ENCODE assay signal across 8 cellular contexts in genomic region chr7:76303829-76304505, GRCh38. TPM values are rescaled to one million over a fixed set of nuclear protein-coding genes. Genes with fewer than 3 reads are reported as not detected.
A peak's percentile ranks its signal among the peaks of the same experiment; 100 is the strongest.
DNase-seq lines count a peak whose midpoint lies in the region; ATAC-seq, FAIRE-seq and TF ChIP-seq lines count a peak whose summit lies in the region.

No MANE protein-coding gene starts in this region.

- H3K36me3 ChIP-seq in K562 (ENCODE audit: control insufficient read depth, insufficient read depth, low read length) (peaks cover 13% of the 10 kb centered on the region), upper lobe of left lung (peaks cover 0 to 4% (median 0%) of the 10 kb centered on the region in 4 donors)

- H3K4me2 ChIP-seq in K562 (ENCODE audit: insufficient read depth, low read length) = peak overlapping the region; percentile 77

- H3K4me3 ChIP-seq in K562 (peak overlapping the region; percentile 66), upper lobe of left lung (peak overlapping the region; percentile 52 to 93 (median 90))

- H3K4me1 ChIP-seq in K562 (replicated peaks in 1 of 2; ENCODE audit: control insufficient read depth in 2 of 2, insufficient read depth in 2 of 2, low read length in 2 of 2) = peaks cover 17 to 53% of the 10 kb centered on the region in 2 experiments
- peaks cover 23 to 52% (median 34%) of the 10 kb centered on the region in 4 donors for H3K4me1 ChIP-seq in upper lobe of left lung

- TF ChIP-seq POLR2A in K562 (conservative IDR thresholded peaks at IDR 0.05) (no peak), upper lobe of left lung (IDR thresholded peaks at IDR 0.05) (no peak)

- no peaks in the 10 kb centered on the region for H3K9me1 ChIP-seq in K562 (ENCODE audit: control insufficient read depth, insufficient read depth, low read length)

- in situ Hi-C loops in K562 (cut with MboI) = no loop called here

- H3K4me3 Mint-ChIP-seq in IgD-negative memory B cell = peak overlapping the region; percentile 83 to 97 (median 93)

- peak in 1 of 4 experiments; percentile 25 for DNase-seq in K562 (ENCODE audit: extremely low read depth in 1 of 4, low spot score in 3 of 4)
- peak; percentile 52 to 67 for DNase-seq in lung microvascular endothelial cell (ENCODE audit: low read depth in 2 of 2)
- no peak for DNase-seq in upper lobe of left lung
- DNase-seq in activated CD4-positive, CD25-positive, alpha-beta regulatory T cell treated with anti-CD3 and anti-CD28 coated beads, Interleukin-2, amount 50 U/mL, for 72 hours = no peak
- no peak for DNase-seq in AML-193 (lab: John Stamatoyannopoulos, UW)

- H2AFZ ChIP-seq in K562 (ENCODE audit: low read depth, low read length) = peak overlapping the region; percentile 75

- peak overlapping the region; percentile 74 to 89 (median 82) for H3K27ac Mint-ChIP-seq in IgD-negative memory B cell

- H4K20me1 ChIP-seq in K562 (replicated peaks; ENCODE audit: control insufficient read depth, insufficient read depth, low read length) = no peaks in the 10 kb centered on the region

- H3K9me3 ChIP-seq in K562 (replicated peaks; ENCODE audit: control insufficient read depth, insufficient read depth, low read depth, low read length) (no peaks in the 10 kb centered on the region), upper lobe of left lung (no peaks in the 10 kb centered on the region)

- H3K79me2 ChIP-seq in K562 (ENCODE audit: control insufficient read depth, insufficient read depth, low read length) = peaks cover 25% of the 10 kb centered on the region

- H3K27me3 Mint-ChIP-seq in IgD-negative memory B cell = peaks cover 4% of the 10 kb centered on the region

- no peak for TF ChIP-seq RAD21 in K562 (CRISPR knock-in tag; conservative IDR thresholded peaks at IDR 0.05 in 1 of 2, IDR thresholded peaks at IDR 0.05 in 1 of 2)

- H3K9me3 Mint-ChIP-seq in IgD-negative memory B cell = no peaks in the 10 kb centered on the region

- peak overlapping the region; percentile 70 to 97 for H3K9ac ChIP-seq in K562 (ENCODE audit: insufficient read depth in 1 of 2, low read depth in 2 of 2, low read length in 2 of 2)

- no peak for TF ChIP-seq EP300 in K562 (IDR thresholded peaks at IDR 0.05; ENCODE audit: low read length)
- no peak for TF ChIP-seq EP300 in upper lobe of left lung (IDR thresholded peaks at IDR 0.05)

- ATAC-seq in K562 (no peak), upper lobe of left lung (ENCODE audit: low FRiP score in 2 of 2) (no peak), HG03039 (IDR thresholded peaks at IDR 0.05; ENCODE audit: unreplicated experiment) (no peak)

- no TSS peak for BruUV-seq in K562 (replicated peaks; lab: Mats Ljungman, UMichigan)

- H3K4me1 Mint-ChIP-seq in IgD-negative memory B cell = peaks cover 4 to 9% (median 6%) of the 10 kb centered on the region in 3 donors

- peak overlapping the region; percentile 99 for H3K27ac ChIP-seq in C4-2B
- H3K27ac ChIP-seq in K562 (ENCODE audit: extremely low read depth, low read depth, low read length) = peak overlapping the region; percentile 81
- H3K27ac ChIP-seq in upper lobe of left lung = peak overlapping the region; percentile 92 to 98 (median 96)

- no peak for FAIRE-seq in K562 (lab: Jason Lieb, UNC)

- H3K36me3 Mint-ChIP-seq in IgD-negative memory B cell = no peaks in the 10 kb centered on the region

- H3K27me3 ChIP-seq in K562 (ENCODE audit: control insufficient read depth in 2 of 2, insufficient read depth in 2 of 2, low read length in 2 of 2) (no peaks in the 10 kb centered on the region), upper lobe of left lung (no peaks in the 10 kb centered on the region)

- 12% methylated on average over 13 of the region's 25 CpGs for WGBS in K562 (ENCODE audit: insufficient coverage, low coverage, missing lambda C conversion rate)
- 25 to 30% methylated on average over 13 to 23 of the region's 25 CpGs for WGBS in upper lobe of left lung, 2 donors

- POLR2A ChIA-PET in K562 (lab: Yijun Ruan, JAX) = interaction anchor here (0.7 to 2.4 kb wide), 4 partner anchors 14 to 394 kb away, joined by 3 to 12 read pairs (median 6); no protein-coding TSS in a partner anchor

- TF ChIP-seq CTCF in C4-2B (conservative IDR thresholded peaks at IDR 0.05) = no peak
- no peak for TF ChIP-seq CTCF in K562 (IDR thresholded peaks at IDR 0.05 in 2 of 3, conservative IDR thresholded peaks at IDR 0.05 in 1 of 3; ENCODE audit: insufficient read depth in 2 of 3, low read depth in 1 of 3, low read length in 3 of 3)
- no peak for TF ChIP-seq CTCF in upper lobe of left lung (IDR thresholded peaks at IDR 0.05)

- intact Hi-C loops in K562 (cut with micrococcal nuclease) = loop anchor here (2.0 kb wide), 1 partner anchor 15 kb away; no protein-coding TSS in a partner anchor

- CTCF ChIA-PET in K562 (lab: Yijun Ruan, JAX; ENCODE audit: low intra/inter-chr PET ratio) = no interaction called here

TF ChIP-seq in K562, 482 proteins besides CTCF, POLR2A, EP300 and RAD21 (continues in another document):
- TF ChIP-seq PRMT5 (CRISPR knock-in tag; IDR thresholded peaks at IDR 0.05) = 0 out of 2 replicates have a peak, but pooled peaks have one; percentile 28
- no peak for TF ChIP-seq SREBF1 (IDR thresholded peaks at IDR 0.05; ENCODE audit: borderline replicate concordance, low read depth, low read length)
- TF ChIP-seq ZFP30 (CRISPR knock-in tag; IDR thresholded peaks at IDR 0.05; ENCODE audit: borderline replicate concordance) = no peak
- TF ChIP-seq EP400 (IDR thresholded peaks at IDR 0.05) = peak; percentile 41
- no peak for TF ChIP-seq HSF4 (CRISPR knock-in tag; IDR thresholded peaks at IDR 0.05; ENCODE audit: borderline replicate concordance)
- no peak for TF ChIP-seq ARNT (IDR thresholded peaks at IDR 0.05)
- TF ChIP-seq YY1 (IDR thresholded peaks at IDR 0.05; ENCODE audit: borderline replicate concordance in 1 of 3, control insufficient read depth in 1 of 3, extremely low read depth in 1 of 3, insufficient read depth in 3 of 3, insufficient read length in 1 of 3, insufficient replicate concordance in 2 of 3, low read depth in 1 of 3, low read length in 2 of 3) = peak in 1 of 3 experiments; percentile 35
- no peak for TF ChIP-seq ELK3 (CRISPR knock-in tag; IDR thresholded peaks at IDR 0.05)

RNA-seq across cellular contexts. Expression of gene HSPB1, which starts 1.5 kb away (rescaled TPM):
- polyA plus RNA-seq in IgD-negative memory B cell (76.4 TPM), K562 (2011; rRNA removed) (44.8 and 88.9 TPM in 2 replicates), K562 (2014; fragmentation: Illumina TruSeq; extraction: Trizol) (258 and 607 TPM in 2 replicates), K562 (2014; fragmentation: Nextera tagmentation; extraction: Ambion mirVana) (100 to 1,000 TPM in 1 of 2 experiments, 10 to 100 TPM in 1; 97.3 to 128 TPM), K562 (2014; rRNA removed) (283 and 298 TPM in 2 replicates)
- 7.2 and 18.6 TPM in 2 replicates for total RNA-seq in K562 (2011; cell fraction: chromatin; rRNA removed; ENCODE audit: low replicate concordance)
- 37.0 and 39.4 TPM in 2 replicates for total RNA-seq in K562 (2011; cell fraction: nucleolus; rRNA removed)
- total RNA-seq in K562 (2011; cell fraction: nucleoplasm; rRNA removed) = 25.3 and 28.7 TPM in 2 replicates
- total RNA-seq in K562 (2014; rRNA removed) (138 and 216 TPM in 2 replicates), K562 (2014; rRNA removed; fragmentation: Illumina TruSeq; extraction: Trizol) (16.0 and 27.1 TPM in 2 replicates), K562 (2015; rRNA removed; fragmentation: Illumina TruSeq; extraction: Trizol) (180 TPM in 2 replicates), K562 (2021) (522 and 565 TPM in 2 replicates), lung microvascular endothelial cell (78.5 and 125 TPM in 2 replicates), upper lobe of left lung (100 to 1,000 TPM; 164 to 703 (median 300) TPM)
- polyA plus RNA-seq in K562 (2011; cell fraction: cytosol; rRNA removed) = 114 and 636 TPM in 2 replicates
- polyA plus RNA-seq in K562 (2011; cell fraction: nucleus; rRNA removed) = 55.5 and 127 TPM in 2 replicates
- 343 and 551 TPM in 2 replicates for polyA plus RNA-seq in K562 (2012)
- 7.3 and 10.1 TPM in 2 replicates for polyA minus RNA-seq in K562 (2011; rRNA and poly(A)+ RNA removed)
- 107 and 110 TPM in 2 replicates for polyA minus RNA-seq in K562 (2011; cell fraction: cytosol; rRNA and poly(A)+ RNA removed)
- 19.9 and 22.8 TPM in 2 replicates for polyA minus RNA-seq in K562 (2011; cell fraction: nucleus; rRNA and poly(A)+ RNA removed)

RNA-seq across cellular contexts. Expression of gene YWHAG, which starts 54.8 kb away (rescaled TPM):
- polyA plus RNA-seq in IgD-negative memory B cell (3.5 TPM), K562 (2011; rRNA removed) (67.6 and 94.5 TPM in 2 replicates), K562 (2014; fragmentation: Illumina TruSeq; extraction: Trizol) (200 and 204 TPM in 2 replicates), K562 (2014; fragmentation: Nextera tagmentation; extraction: Ambion mirVana) (10 to 100 TPM; 30.4 to 37.6 TPM), K562 (2014; rRNA removed) (74.9 and 83.6 TPM in 2 replicates)
- 60.5 and 71.2 TPM in 2 replicates for total RNA-seq in K562 (2011; cell fraction: chromatin; rRNA removed; ENCODE audit: low replicate concordance)
- 39.9 and 41.7 TPM in 2 replicates for total RNA-seq in K562 (2011; cell fraction: nucleolus; rRNA removed)
- total RNA-seq in K562 (2011; cell fraction: nucleoplasm; rRNA removed) = 59.5 and 77.9 TPM in 2 replicates
- total RNA-seq in K562 (2014; rRNA removed) (50.3 and 53.2 TPM in 2 replicates), K562 (2014; rRNA removed; fragmentation: Illumina TruSeq; extraction: Trizol) (144 and 155 TPM in 2 replicates), K562 (2015; rRNA removed; fragmentation: Illumina TruSeq; extraction: Trizol) (135 and 136 TPM in 2 replicates), K562 (2021) (238 and 246 TPM in 2 replicates), lung microvascular endothelial cell (69.3 and 98.4 TPM in 2 replicates), upper lobe of left lung (100 to 1,000 TPM in 1 of 6 donors, 10 to 100 TPM in 5; 51.3 to 114 (median 73.4) TPM)
- polyA plus RNA-seq in K562 (2011; cell fraction: cytosol; rRNA removed) = 43.4 and 52.2 TPM in 2 replicates
- 30.1 and 40.2 TPM in 2 replicates for polyA plus RNA-seq in K562 (2011; cell fraction: nucleus; rRNA removed)
- 142 and 212 TPM in 2 replicates for polyA plus RNA-seq in K562 (2012)
- polyA minus RNA-seq in K562 (2011; rRNA and poly(A)+ RNA removed) = 142 and 187 TPM in 2 replicates
- polyA minus RNA-seq in K562 (2011; cell fraction: cytosol; rRNA and poly(A)+ RNA removed) = 110 and 154 TPM in 2 replicates
- polyA minus RNA-seq in K562 (2011; cell fraction: nucleus; rRNA and poly(A)+ RNA removed) = 23.0 and 31.1 TPM in 2 replicates

Comparison
In these comparisons a context has a peak if more than half of its experiments do, and no peak if none do; other contexts are left out.
1. DNase-seq: peak in lung microvascular endothelial cell (2 of 2); none in upper lobe of left lung (0 of 2), activated CD4-positive, CD25-positive, alpha-beta regulatory T cell treated with anti-CD3 and anti-CD28 coated beads, Interleukin-2, amount 50 U/mL, for 72 hours (single experiment) and AML-193 (0 of 2).
2. Peak in every context shown above with its lines, with median percentiles within 50 percentile points of each other: H3K27ac ChIP-seq.